1 cellular context compared by ENCODE assay signal in genomic region chr4:126956192-126956897, GRCh38.
TF ChIP-seq lines count a peak whose summit lies in the region.

No MANE protein-coding gene starts in this region.

TF ChIP-seq in K562, 482 proteins besides CTCF, POLR2A, EP300 and RAD21 (continued from another document and continues in another):
- TF ChIP-seq RNF219 (CRISPR knock-in tag; IDR thresholded peaks at IDR 0.05) (no peak), ZNF274 (IDR thresholded peaks at IDR 0.05; ENCODE audit: borderline replicate concordance, low read depth, low read length) (no peak), ZBED1 (IDR thresholded peaks at IDR 0.05) (peak; percentile 5; the same call in 1 of the 2 replicates), JUN (IDR thresholded peaks at IDR 0.05; ENCODE audit: borderline replicate concordance, low read depth, low read length) (no peak), JUN (CRISPR knock-in tag; IDR thresholded peaks at IDR 0.05; ENCODE audit: borderline replicate concordance) (no peak), AFF1 (IDR thresholded peaks at IDR 0.05; ENCODE audit: low read depth in 1 of 2, partially characterized antibody in 2 of 2) (peak in 1 of 2 experiments; percentile 10), MAFK (IDR thresholded peaks at IDR 0.05; ENCODE audit: low read length) (no peak), JUND (IDR thresholded peaks at IDR 0.05; ENCODE audit: borderline replicate concordance, low read depth, low read length) (no peak), JUND (tag; IDR thresholded peaks at IDR 0.05; ENCODE audit: borderline replicate concordance, low read depth, low read length) (no peak; the same call in 2 of the 3 replicates), E2F4 (CRISPR knock-in tag; IDR thresholded peaks at IDR 0.05; ENCODE audit: low read depth) (no peak), RBM22 (IDR thresholded peaks at IDR 0.05; ENCODE audit: low read depth, low read length, poor library complexity, severe bottlenecking) (peak; percentile 82), CREM (IDR thresholded peaks at IDR 0.05; ENCODE audit: low read depth) (0 out of 2 replicates have a peak, but pooled peaks have one; percentile 29), ATF6 (CRISPR knock-in tag; IDR thresholded peaks at IDR 0.05) (no peak), MGA (IDR thresholded peaks at IDR 0.05) (no peak; the same call in 1 of the 2 replicates), EZH2 (IDR thresholded peaks at IDR 0.05; ENCODE audit: borderline replicate concordance, low read depth, low read length) (no peak), CBFA2T2 (conservative IDR thresholded peaks at IDR 0.05) (no peak), CBX3 (IDR thresholded peaks at IDR 0.05; ENCODE audit: borderline replicate concordance in 1 of 2, low read length in 2 of 2) (no peak), EWSR1 (IDR thresholded peaks at IDR 0.05; ENCODE audit: borderline replicate concordance, low read depth, partially characterized antibody) (no peak), ADNP (tag; IDR thresholded peaks at IDR 0.05) (no peak), TRIM28 (IDR thresholded peaks at IDR 0.05) (no peak), USF2 (CRISPR knock-in tag; IDR thresholded peaks at IDR 0.05) (no peak), ARID4B (CRISPR knock-in tag; IDR thresholded peaks at IDR 0.05) (no peak), TOE1 (IDR thresholded peaks at IDR 0.05; ENCODE audit: borderline replicate concordance) (no peak; the same call in 1 of the 2 replicates), TOE1 (CRISPR knock-in tag; IDR thresholded peaks at IDR 0.05; ENCODE audit: borderline replicate concordance, low read depth) (no peak), MTA1 (IDR thresholded peaks at IDR 0.05; ENCODE audit: borderline replicate concordance) (no peak), PHF20 (IDR thresholded peaks at IDR 0.05; ENCODE audit: partially characterized antibody) (no peak), PTBP1 (IDR thresholded peaks at IDR 0.05; ENCODE audit: low read depth, low read length) (no peak)
